Comparison of ENCODE assay signal across 1 cellular context in genomic region chr14:34462132-34462893, GRCh38.
TF ChIP-seq lines count a peak whose summit lies in the region.

Gene SPTSSA (minus strand): TSS chr14:34462240. CDS start chr14:34462207, 33 bp downstream.

TF ChIP-seq in HepG2, 621 proteins besides CTCF, POLR2A, EP300 and RAD21 (continued from another document and continues in another):
- TF ChIP-seq KLF16 (CRISPR knock-in tag; IDR thresholded peaks at IDR 0.05) (peak in 1 of 2 experiments; percentile 61; a peak in 2 of 4 replicates), ZNF512B (CRISPR knock-in tag; IDR thresholded peaks at IDR 0.05; ENCODE audit: borderline replicate concordance) (no peak), MEIS2 (CRISPR knock-in tag; IDR thresholded peaks at IDR 0.05) (peak; percentile 98), STAT5B (CRISPR knock-in tag; IDR thresholded peaks at IDR 0.05) (peak; percentile 97), ZNF17 (CRISPR knock-in tag; IDR thresholded peaks at IDR 0.05) (no peak), PRDM4 (CRISPR knock-in tag; IDR thresholded peaks at IDR 0.05; ENCODE audit: borderline replicate concordance) (peak; percentile 88; the same call in 1 of the 2 replicates), ZHX1 (CRISPR knock-in tag; IDR thresholded peaks at IDR 0.05; ENCODE audit: low read depth) (peak; percentile 71; the same call in 1 of the 2 replicates), SP5 (CRISPR knock-in tag; IDR thresholded peaks at IDR 0.05; ENCODE audit: borderline replicate concordance, low read depth) (peak; percentile 51), ZNF282 (IDR thresholded peaks at IDR 0.05; ENCODE audit: partially characterized antibody) (no peak), ZNF232 (CRISPR knock-in tag; IDR thresholded peaks at IDR 0.05; ENCODE audit: borderline replicate concordance) (peak; percentile 72), ZNF543 (CRISPR knock-in tag; IDR thresholded peaks at IDR 0.05) (peak; percentile 81), ZNF777 (CRISPR knock-in tag; IDR thresholded peaks at IDR 0.05) (peak; percentile 85), SKI (IDR thresholded peaks at IDR 0.05; ENCODE audit: partially characterized antibody) (peak; percentile 68), HOXA9 (CRISPR knock-in tag; IDR thresholded peaks at IDR 0.05; ENCODE audit: borderline replicate concordance) (peak; percentile 86; the same call in 1 of the 2 replicates), AGO2 (optimal IDR thresholded peaks at IDR 0.05; ENCODE audit: low read depth, low read length) (no peak), ZNF264 (CRISPR knock-in tag; IDR thresholded peaks at IDR 0.05) (no peak), ATRX (CRISPR knock-in tag; IDR thresholded peaks at IDR 0.05; ENCODE audit: borderline replicate concordance) (no peak), ZNF550 (CRISPR knock-in tag; IDR thresholded peaks at IDR 0.05; ENCODE audit: borderline replicate concordance) (0 out of 2 replicates have a peak, but pooled peaks have one; percentile 67), ZNF788 (CRISPR knock-in tag; IDR thresholded peaks at IDR 0.05; ENCODE audit: borderline replicate concordance) (peak; percentile 69; the same call in 1 of the 2 replicates), ZFP62 (CRISPR knock-in tag; IDR thresholded peaks at IDR 0.05) (peak; percentile 54; the same call in 1 of the 2 replicates), ZNF350 (CRISPR knock-in tag; IDR thresholded peaks at IDR 0.05; ENCODE audit: borderline replicate concordance, low read depth) (peak; percentile 37), CENPBD1 (CRISPR knock-in tag; IDR thresholded peaks at IDR 0.05; ENCODE audit: borderline replicate concordance, low read depth) (no peak; the same call in 1 of the 2 replicates), BATF2 (CRISPR knock-in tag; IDR thresholded peaks at IDR 0.05) (peak; percentile 22; the same call in 1 of the 2 replicates), ZNF710 (CRISPR knock-in tag; IDR thresholded peaks at IDR 0.05; ENCODE audit: borderline replicate concordance) (peak; percentile 75), ZNF235 (CRISPR knock-in tag; IDR thresholded peaks at IDR 0.05; ENCODE audit: borderline replicate concordance) (peak; percentile 95), ZNF597 (CRISPR knock-in tag; IDR thresholded peaks at IDR 0.05) (0 out of 2 replicates have a peak, but pooled peaks have one; percentile 57), HDAC1 (CRISPR knock-in tag; IDR thresholded peaks at IDR 0.05) (peak; percentile 45; the same call in 1 of the 2 replicates), RBM39 (IDR thresholded peaks at IDR 0.05; ENCODE audit: low read depth, low read length, poor library complexity, severe bottlenecking) (peak; percentile 78), ZFY (CRISPR knock-in tag; IDR thresholded peaks at IDR 0.05) (peak; percentile 98), PRDM15 (CRISPR knock-in tag; IDR thresholded peaks at IDR 0.05) (peak; percentile 71; the same call in 1 of the 2 replicates), E2F1 (CRISPR knock-in tag; IDR thresholded peaks at IDR 0.05) (peak; percentile 65), TBX3 (IDR thresholded peaks at IDR 0.05; ENCODE audit: borderline replicate concordance) (no peak), ZSCAN22 (CRISPR knock-in tag; IDR thresholded peaks at IDR 0.05) (peak; percentile 47; the same call in 1 of the 2 replicates), HES4 (CRISPR knock-in tag; IDR thresholded peaks at IDR 0.05; ENCODE audit: borderline replicate concordance) (peak; percentile 97; the same call in 1 of the 2 replicates), BORCS8-MEF2B (CRISPR knock-in tag; IDR thresholded peaks at IDR 0.05) (peak; percentile 85), MED8 (CRISPR knock-in tag; IDR thresholded peaks at IDR 0.05; ENCODE audit: insufficient replicate concordance) (peak; percentile 68), GLMP (CRISPR knock-in tag; IDR thresholded peaks at IDR 0.05; ENCODE audit: borderline replicate concordance) (0 out of 2 replicates have a peak, but pooled peaks have one; percentile 86), ZNF30 (CRISPR knock-in tag; IDR thresholded peaks at IDR 0.05) (no peak; the same call in 1 of the 2 replicates), MTA3 (CRISPR knock-in tag; IDR thresholded peaks at IDR 0.05) (0 out of 2 replicates have a peak, but pooled peaks have one; percentile 64), ZNF598 (CRISPR knock-in tag; IDR thresholded peaks at IDR 0.05; ENCODE audit: borderline replicate concordance) (no peak; the same call in 1 of the 2 replicates), SIN3A (IDR thresholded peaks at IDR 0.05; ENCODE audit: borderline replicate concordance, low read depth, low read length) (peak; percentile 97; the same call in 1 of the 2 replicates), ZNF225 (CRISPR knock-in tag; IDR thresholded peaks at IDR 0.05) (peak; percentile 94), ZFP90 (CRISPR knock-in tag; IDR thresholded peaks at IDR 0.05; ENCODE audit: borderline replicate concordance) (peak; percentile 78)
